In the genomic region with DNA sequence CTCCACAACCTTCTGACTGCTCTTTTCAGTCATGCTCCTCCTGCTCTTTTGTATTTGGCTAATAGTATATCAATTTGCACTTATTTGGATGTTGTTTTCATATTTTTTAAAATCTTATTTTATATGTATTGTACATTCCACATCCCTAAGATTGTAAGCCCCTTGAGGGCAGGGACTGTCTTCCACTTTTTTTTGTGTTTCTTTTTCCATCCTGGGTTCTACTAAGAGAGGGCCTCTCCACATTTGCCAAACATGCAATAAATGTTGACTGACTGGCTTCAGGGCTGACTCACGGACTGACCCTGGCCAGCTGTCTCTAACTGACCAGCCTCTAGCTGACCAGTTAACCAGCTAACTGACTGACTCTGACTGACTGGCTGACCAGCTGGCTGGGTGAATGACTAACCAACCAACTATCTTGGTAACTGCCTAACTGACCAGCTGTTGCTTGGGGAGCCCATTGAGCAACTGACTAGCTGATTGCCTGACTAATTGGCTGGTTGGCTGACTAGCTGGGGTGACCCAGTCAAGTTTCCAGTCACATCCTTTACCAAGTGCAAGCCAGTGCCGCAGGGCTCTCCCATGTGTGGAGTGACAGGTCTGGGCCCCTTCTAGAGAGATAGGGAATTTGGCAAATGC, we compare ENCODE assay signal across 12 cellular contexts. TPM values are rescaled to one million over a fixed set of nuclear protein-coding genes. Genes with fewer than 3 reads are reported as not detected.
DNase-seq lines count a peak whose midpoint lies in the region; ATAC-seq and TF ChIP-seq lines count a peak whose summit lies in the region.
"Had no signal": no experiment of that assay in that cellular context is flagged by ENCODE, and none has a peak within 500 bp of the region (broad histone marks: within the 10 kb centered on the region; RNA-seq: fewer than 3 reads in every experiment).

No MANE protein-coding gene starts in this region.

- no peaks in the 10 kb centered on the region for H3K9me2 ChIP-seq in GM23248 (ENCODE audit: insufficient read depth)

- DNase-seq in GM23248 (peak; percentile 86), foreskin fibroblast (peak; percentile 86 to 87), inferior parietal cortex (ENCODE audit: extremely low spot score) (no peak)
- no peak for DNase-seq in activated T-helper 2 cell treated with anti-CD3 and anti-CD28 coated beads, Interferon-gamma antibody, Interleukin-2, Interleukin-4, amounts not matched to agents 10 μg/mL and 5 μg/mL and 100 μg/mL, durations not matched to agents 14 hours and 24 hours and 36 hours (ENCODE audit: low spot score)
- DNase-seq in stimulated activated effector memory CD8-positive, alpha-beta T cell treated with anti-CD3 and anti-CD28 coated beads, Interleukin-12 subunit alpha, Interleukin-12 subunit beta, amount 100 ng/mL, for 72 hours (ENCODE audit: low spot score in 2 of 2), result no peak
- no peak for DNase-seq in activated CD4-positive, alpha-beta memory T cell treated with anti-CD3 and anti-CD28 coated beads for 36 hours
- DNase-seq: NCI-H524 treated with DMSO at 0.1 percent for 48 hours, T-cell had no signal

- WGBS in GM23248 (ENCODE audit: low coverage in 1 of 2, low lambda C conversion rate in 2 of 2, missing lambda C conversion rate in 2 of 2), 2 experiments, result 81 to 88% methylated on average over 2 of the region's 2 CpGs

- H3K36me3 ChIP-seq in GM23248 (ENCODE audit: low read depth), result peaks cover 49% of the 10 kb centered on the region
- H3K36me3 ChIP-seq: cardiac muscle cell had no signal

- peaks cover 87% of the 10 kb centered on the region for H3K36me3 Mint-ChIP-seq in activated T-helper 2 cell treated with anti-CD3 and anti-CD28 coated beads, Interferon-gamma antibody, Interleukin-2, Interleukin-4, amounts not matched to agents 10 μg/mL and 5 μg/mL and 100 μg/mL, durations not matched to agents 14 hours and 24 hours and 36 hours (ENCODE audit: low read depth)
- H3K36me3 Mint-ChIP-seq in stimulated activated effector memory CD8-positive, alpha-beta T cell treated with anti-CD3 and anti-CD28 coated beads, Interleukin-12 subunit alpha, Interleukin-12 subunit beta, amount 100 ng/mL, for 72 hours, result peaks cover 100% of the 10 kb centered on the region
- peaks cover 67% of the 10 kb centered on the region for H3K36me3 Mint-ChIP-seq in activated CD4-positive, alpha-beta memory T cell treated with anti-CD3 and anti-CD28 coated beads for 36 hours

- H3K4me2 ChIP-seq in GM23248 (ENCODE audit: unreplicated experiment), result no peak overlapping the region
- H3K4me2 ChIP-seq: hepatocyte had no signal

- in situ Hi-C loops in GM23248 (cut with MboI), result no loop called here

- CTCF ChIA-PET in activated CD4-positive, alpha-beta memory T cell treated with anti-CD3 and anti-CD28 coated beads for 36 hours (lab: Charles Lee), result interaction anchor here (1.0 to 1.9 kb wide), 3 partner anchors 57 to 150 kb away, joined by 3 to 4 read pairs (median 3); no protein-coding TSS in a partner anchor

- no peaks in the 10 kb centered on the region for H4K20me1 ChIP-seq in GM23248 (ENCODE audit: insufficient read depth)

- H3K27me3 Mint-ChIP-seq in activated T-helper 2 cell treated with anti-CD3 and anti-CD28 coated beads, Interferon-gamma antibody, Interleukin-2, Interleukin-4, amounts not matched to agents 10 μg/mL and 5 μg/mL and 100 μg/mL, durations not matched to agents 14 hours and 24 hours and 36 hours (ENCODE audit: low read depth), result no peaks in the 10 kb centered on the region
- no peaks in the 10 kb centered on the region for H3K27me3 Mint-ChIP-seq in activated CD4-positive, alpha-beta memory T cell treated with anti-CD3 and anti-CD28 coated beads for 36 hours
- H3K27me3 Mint-ChIP-seq: T-cell had no signal

- H3K4me3 Mint-ChIP-seq in activated T-helper 2 cell treated with anti-CD3 and anti-CD28 coated beads, Interferon-gamma antibody, Interleukin-2, Interleukin-4, amounts not matched to agents 10 μg/mL and 5 μg/mL and 100 μg/mL, durations not matched to agents 14 hours and 24 hours and 36 hours (ENCODE audit: low read depth), result no peak overlapping the region
- no peak overlapping the region for H3K4me3 Mint-ChIP-seq in stimulated activated effector memory CD8-positive, alpha-beta T cell treated with anti-CD3 and anti-CD28 coated beads, Interleukin-12 subunit alpha, Interleukin-12 subunit beta, amount 100 ng/mL, for 72 hours
- H3K4me3 Mint-ChIP-seq in activated CD4-positive, alpha-beta memory T cell treated with anti-CD3 and anti-CD28 coated beads for 36 hours, result no peak overlapping the region
- H3K4me3 Mint-ChIP-seq: T-cell had no signal

- H3K9me3 ChIP-seq in GM23248 (ENCODE audit: low read depth), result no peaks in the 10 kb centered on the region

- H3K9ac ChIP-seq in GM23248, result no peak overlapping the region

- intact Hi-C loops in activated T-helper 2 cell treated with anti-CD3 and anti-CD28 coated beads, Interferon-gamma antibody, Interleukin-2, Interleukin-4, amounts not matched to agents 10 μg/mL and 5 μg/mL and 100 μg/mL, durations not matched to agents 14 hours and 24 hours and 36 hours (cut with micrococcal nuclease), result no loop called here
- intact Hi-C loops in activated CD4-positive, alpha-beta memory T cell treated with anti-CD3 and anti-CD28 coated beads for 36 hours (cut with micrococcal nuclease), result no loop called here

- H3K9me3 Mint-ChIP-seq in activated T-helper 2 cell treated with anti-CD3 and anti-CD28 coated beads, Interferon-gamma antibody, Interleukin-2, Interleukin-4, amounts not matched to agents 10 μg/mL and 5 μg/mL and 100 μg/mL, durations not matched to agents 14 hours and 24 hours and 36 hours, result no peaks in the 10 kb centered on the region
- no peaks in the 10 kb centered on the region for H3K9me3 Mint-ChIP-seq in stimulated activated effector memory CD8-positive, alpha-beta T cell treated with anti-CD3 and anti-CD28 coated beads, Interleukin-12 subunit alpha, Interleukin-12 subunit beta, amount 100 ng/mL, for 72 hours
- no peaks in the 10 kb centered on the region for H3K9me3 Mint-ChIP-seq in activated CD4-positive, alpha-beta memory T cell treated with anti-CD3 and anti-CD28 coated beads for 36 hours
- H3K9me3 Mint-ChIP-seq: T-cell had no signal

- POLR2A ChIA-PET in activated CD4-positive, alpha-beta memory T cell treated with anti-CD3 and anti-CD28 coated beads for 36 hours (lab: Charles Lee), result no interaction called here

- peaks cover 11% of the 10 kb centered on the region for H3K4me1 ChIP-seq in GM23248 (ENCODE audit: insufficient read depth)

- no peak for TF ChIP-seq CTCF in foreskin fibroblast (IDR thresholded peaks at IDR 0.05; ENCODE audit: low read depth, low read length)

- H2AFZ ChIP-seq in GM23248, result no peak overlapping the region
- H2AFZ ChIP-seq: hepatocyte had no signal

- ATAC-seq in stimulated activated effector memory CD8-positive, alpha-beta T cell treated with anti-CD3 and anti-CD28 coated beads, Interleukin-12 subunit alpha, Interleukin-12 subunit beta, amount 100 ng/mL, for 72 hours, result no peak
- ATAC-seq in GM19397 (IDR thresholded peaks at IDR 0.05; ENCODE audit: unreplicated experiment) (no peak), GM19023 (IDR thresholded peaks at IDR 0.05; ENCODE audit: unreplicated experiment) (no peak)
- ATAC-seq: T-cell had no signal

- H3K27me3 ChIP-seq in GM23248 (replicated peaks; ENCODE audit: insufficient read depth), result no peaks in the 10 kb centered on the region
- H3K27me3 ChIP-seq: cardiac muscle cell, hepatocyte had no signal

- H3K79me2 ChIP-seq in GM23248 (ENCODE audit: insufficient read depth), result no peaks in the 10 kb centered on the region
- H3K79me2 ChIP-seq: hepatocyte had no signal

- H3K4me3 ChIP-seq in GM23248 (no peak overlapping the region), foreskin fibroblast (ENCODE audit: low read depth in 1 of 2, low read length in 2 of 2) (no peak overlapping the region)
- H3K4me3 ChIP-seq: cardiac muscle cell, hepatocyte had no signal

- peak overlapping the region; percentile 42 for H3K27ac Mint-ChIP-seq in activated T-helper 2 cell treated with anti-CD3 and anti-CD28 coated beads, Interferon-gamma antibody, Interleukin-2, Interleukin-4, amounts not matched to agents 10 μg/mL and 5 μg/mL and 100 μg/mL, durations not matched to agents 14 hours and 24 hours and 36 hours
- H3K27ac Mint-ChIP-seq in stimulated activated effector memory CD8-positive, alpha-beta T cell treated with anti-CD3 and anti-CD28 coated beads, Interleukin-12 subunit alpha, Interleukin-12 subunit beta, amount 100 ng/mL, for 72 hours, result peak overlapping the region; percentile 41
- H3K27ac Mint-ChIP-seq in activated CD4-positive, alpha-beta memory T cell treated with anti-CD3 and anti-CD28 coated beads for 36 hours, result no peak overlapping the region
- H3K27ac Mint-ChIP-seq: T-cell had no signal

- H3K27ac ChIP-seq in GM23248, result peak overlapping the region; percentile 12; the same call in 1 of the 2 replicates
- H3K27ac ChIP-seq: cardiac muscle cell had no signal

- H3K4me1 Mint-ChIP-seq in activated T-helper 2 cell treated with anti-CD3 and anti-CD28 coated beads, Interferon-gamma antibody, Interleukin-2, Interleukin-4, amounts not matched to agents 10 μg/mL and 5 μg/mL and 100 μg/mL, durations not matched to agents 14 hours and 24 hours and 36 hours (ENCODE audit: low read depth), result no peaks in the 10 kb centered on the region
- peaks cover 35% of the 10 kb centered on the region for H3K4me1 Mint-ChIP-seq in stimulated activated effector memory CD8-positive, alpha-beta T cell treated with anti-CD3 and anti-CD28 coated beads, Interleukin-12 subunit alpha, Interleukin-12 subunit beta, amount 100 ng/mL, for 72 hours
- H3K4me1 Mint-ChIP-seq in activated CD4-positive, alpha-beta memory T cell treated with anti-CD3 and anti-CD28 coated beads for 36 hours (ENCODE audit: low read depth), result no peaks in the 10 kb centered on the region
- H3K4me1 Mint-ChIP-seq: T-cell had no signal

- H3F3A ChIP-seq in GM23248 (ENCODE audit: insufficient read depth), result peaks cover 16% of the 10 kb centered on the region; the same call in 1 of the 2 replicates

RNA-seq across cellular contexts. Expression of a gene that starts 16.1 kb away (rescaled TPM):
- total RNA-seq in GM23248 (2014; rRNA removed; shearing (Covaris generic)), result 60.0 and 87.0 TPM in 2 replicates
- polyA plus RNA-seq in GM23248 (2016; fragmentation: Nextera tagmentation; extraction: Ambion mirVana), result 65.3 and 67.9 TPM in 2 replicates
- 251 and 252 TPM in 2 replicates for total RNA-seq in activated T-helper 2 cell treated with anti-CD3 and anti-CD28 coated beads, Interferon-gamma antibody, Interleukin-2, Interleukin-4, amounts not matched to agents 10 μg/mL and 5 μg/mL and 100 μg/mL, durations not matched to agents 14 hours and 24 hours and 36 hours
- total RNA-seq in activated CD4-positive, alpha-beta memory T cell treated with anti-CD3 and anti-CD28 coated beads for 36 hours, result 100 to 1,000 TPM; 135 to 140 TPM

RNA-seq across cellular contexts. Expression of a gene that starts 57.8 kb away (rescaled TPM):
- 47.6 and 49.3 TPM in 2 replicates for total RNA-seq in GM23248 (2014; rRNA removed; shearing (Covaris generic))
- polyA plus RNA-seq in GM23248 (2016; fragmentation: Nextera tagmentation; extraction: Ambion mirVana), result 71.0 and 72.6 TPM in 2 replicates
- total RNA-seq in activated T-helper 2 cell treated with anti-CD3 and anti-CD28 coated beads, Interferon-gamma antibody, Interleukin-2, Interleukin-4, amounts not matched to agents 10 μg/mL and 5 μg/mL and 100 μg/mL, durations not matched to agents 14 hours and 24 hours and 36 hours, result 85.8 and 86.5 TPM in 2 replicates
- 10 to 100 TPM; 89.6 to 92.3 TPM for total RNA-seq in activated CD4-positive, alpha-beta memory T cell treated with anti-CD3 and anti-CD28 coated beads for 36 hours

Comparison
In these comparisons a context has a peak if more than half of its experiments do, and no peak if none do; other contexts are left out.
1. DNase-seq: peak in GM23248 (single experiment) and foreskin fibroblast (2 of 2); none in activated T-helper 2 cell treated with anti-CD3 and anti-CD28 coated beads, Interferon-gamma antibody, Interleukin-2, Interleukin-4, amounts not matched to agents 10 μg/mL and 5 μg/mL and 100 μg/mL, durations not matched to agents 14 hours and 24 hours and 36 hours (single experiment), stimulated activated effector memory CD8-positive, alpha-beta T cell treated with anti-CD3 and anti-CD28 coated beads, Interleukin-12 subunit alpha, Interleukin-12 subunit beta, amount 100 ng/mL, for 72 hours (0 of 2), activated CD4-positive, alpha-beta memory T cell treated with anti-CD3 and anti-CD28 coated beads for 36 hours (single experiment) and inferior parietal cortex (single experiment).